17 cellular contexts compared by ENCODE assay signal in the genomic region with DNA sequence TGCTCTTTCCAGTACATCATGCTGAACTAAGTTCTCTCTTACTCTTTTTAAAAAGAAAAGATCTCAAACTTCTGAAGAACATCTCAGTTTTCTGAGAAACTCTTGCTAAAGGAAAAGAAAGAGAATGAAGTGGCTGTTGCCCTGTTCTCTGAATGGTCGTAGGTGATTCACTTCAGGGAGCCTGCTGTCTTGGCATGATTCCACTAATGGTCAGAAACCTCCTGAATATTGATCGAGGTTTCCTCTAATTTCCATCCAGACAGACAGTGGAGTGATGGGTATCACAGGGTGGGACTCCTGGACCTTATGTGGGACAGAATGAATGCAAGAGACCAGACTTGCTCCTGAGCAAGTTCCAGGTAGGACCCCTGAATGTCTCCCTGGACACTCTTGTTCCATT. TPM values are rescaled to one million over a fixed set of nuclear protein-coding genes. Genes with fewer than 3 reads are reported as not detected.
"Had no signal": no experiment of that assay in that cellular context is flagged by ENCODE, and none has a peak within 500 bp of the region (broad histone marks: within the 10 kb centered on the region; RNA-seq: fewer than 3 reads in every experiment).

No MANE protein-coding gene starts in this region.

- H3K9me3 Mint-ChIP-seq: activated naive CD8-positive, alpha-beta T cell treated with anti-CD3 and anti-CD28 coated beads, Interleukin-2, amount 10 ng/mL, durations not matched to agents 7 days and 5 days had no signal

- H3K27ac Mint-ChIP-seq: activated CD8-positive, alpha-beta T cell treated with anti-CD3 and anti-CD28 coated beads, Interleukin-2, amount 10 ng/mL, durations not matched to agents 7 days and 5 days; activated naive CD8-positive, alpha-beta T cell treated with anti-CD3 and anti-CD28 coated beads, Interleukin-2, amount 10 ng/mL, durations not matched to agents 7 days and 5 days had no signal

- H3K36me3 ChIP-seq: breast epithelium, left ventricle myocardium inferior, pancreas, upper lobe of right lung had no signal

- H3K4me3 ChIP-seq: breast epithelium, left ventricle myocardium inferior, pancreas, upper lobe of right lung had no signal

- H3K4me3 Mint-ChIP-seq: activated CD8-positive, alpha-beta T cell treated with anti-CD3 and anti-CD28 coated beads, Interleukin-2, amount 10 ng/mL, durations not matched to agents 7 days and 5 days; activated naive CD8-positive, alpha-beta T cell treated with anti-CD3 and anti-CD28 coated beads, Interleukin-2, amount 10 ng/mL, durations not matched to agents 7 days and 5 days; stimulated activated naive CD8-positive, alpha-beta T cell treated with anti-CD3 and anti-CD28 coated beads, Interleukin-15, Interleukin-2, amounts not matched to agents 100 ng/mL and 50 ng/mL, for 24 hours had no signal

- H3K9me3 ChIP-seq: breast epithelium, left ventricle myocardium inferior, pancreas, upper lobe of right lung had no signal

- H3K4me1 ChIP-seq: breast epithelium, left ventricle myocardium inferior, pancreas, upper lobe of right lung had no signal

- H3K27me3 ChIP-seq: breast epithelium, pancreas, upper lobe of right lung had no signal

- H3K27ac ChIP-seq: breast epithelium, left ventricle myocardium inferior, pancreas, upper lobe of right lung had no signal

- DNase-seq: activated CD4-positive, alpha-beta T cell treated with anti-CD3 and anti-CD28 coated beads for 48 hours; activated CD8-positive, alpha-beta memory T cell treated with anti-CD3 and anti-CD28 coated beads, Interleukin-2, amount 50 U/mL, for 48 hours; activated CD8-positive, alpha-beta T cell treated with anti-CD3 and anti-CD28 coated beads, Interleukin-2, amount 10 ng/mL, durations not matched to agents 7 days and 5 days; activated naive CD8-positive, alpha-beta T cell treated with anti-CD3 and anti-CD28 coated beads, Interleukin-2, amount 10 ng/mL, durations not matched to agents 7 days and 5 days; aorta; left ventricle myocardium inferior; mesenchymal stem cell; pancreas; stimulated activated CD4-positive, alpha-beta T cell treated with anti-CD3 and anti-CD28 coated beads, Interleukin-4, amount 100 ng/mL, for 1 hour; stimulated activated CD8-positive, alpha-beta memory T cell treated with anti-CD3 and anti-CD28 coated beads, Interleukin-4, amount 100 ng/mL, for 48 hours; upper lobe of right lung had no signal

- ATAC-seq: activated CD8-positive, alpha-beta T cell treated with anti-CD3 and anti-CD28 coated beads, Interleukin-2, amount 10 ng/mL, durations not matched to agents 7 days and 5 days had no signal

- H3K36me3 Mint-ChIP-seq: activated naive CD8-positive, alpha-beta T cell treated with anti-CD3 and anti-CD28 coated beads, Interleukin-2, amount 10 ng/mL, durations not matched to agents 7 days and 5 days had no signal

- FAIRE-seq: endometrium, islet of Langerhans, pancreas had no signal

RNA-seq across cellular contexts. Expression of gene FCRL2, which starts 2.5 kb away (rescaled TPM):
- total RNA-seq: activated CD8-positive, alpha-beta T cell treated with anti-CD3 and anti-CD28 coated beads, Interleukin-2, amount 10 ng/mL, durations not matched to agents 7 days and 5 days; activated naive CD8-positive, alpha-beta T cell treated with anti-CD3 and anti-CD28 coated beads, Interleukin-2, amount 10 ng/mL, durations not matched to agents 7 days and 5 days; chondrocyte; left ventricle myocardium inferior; myocyte; pancreas had no signal

RNA-seq across cellular contexts. Expression of gene FCRL1, which starts 45.5 kb away (rescaled TPM):
- total RNA-seq: activated CD8-positive, alpha-beta T cell treated with anti-CD3 and anti-CD28 coated beads, Interleukin-2, amount 10 ng/mL, durations not matched to agents 7 days and 5 days; chondrocyte; left ventricle myocardium inferior; myocyte had no signal
